In genomic region chr9:81686614-81687520, GRCh38 we compare ENCODE assay signal across 8 cellular contexts. TPM values are rescaled to one million over a fixed set of nuclear protein-coding genes. Genes with fewer than 3 reads are reported as not detected.
A peak's percentile ranks its signal among the peaks of the same experiment; 100 is the strongest.
DNase-seq lines count a peak whose midpoint lies in the region; ATAC-seq, FAIRE-seq and TF ChIP-seq lines count a peak whose summit lies in the region.

No MANE protein-coding gene starts in this region.

- WGBS in mammary epithelial cell (ENCODE audit: low coverage, missing lambda C conversion rate): 14% methylated on average over 19 of the region's 36 CpGs
- 6 to 7% (median 7%) methylated on average over 36 of the region's 36 CpGs for WGBS in psoas muscle, 3 donors

- in situ Hi-C loops in mammary epithelial cell (cut with MboI; ENCODE audit: low sequenced_read_pairs in 2 of 2): loop anchor here in 1 of 2 donors (10.0 kb wide), 1 partner anchor 162 kb away; no protein-coding TSS in a partner anchor

- FAIRE-seq in RCC 7860 (lab: Jason Lieb, UNC): peak; percentile 67

- H3K9ac ChIP-seq in mammary epithelial cell (ENCODE audit: insufficient read depth, low read length): peak overlapping the region; percentile 78

- peaks cover 68% of the 10 kb centered on the region for H3K79me2 ChIP-seq in mammary epithelial cell (ENCODE audit: insufficient read depth, low read length)

- H4K20me1 ChIP-seq in mammary epithelial cell (ENCODE audit: insufficient read depth, low read length): no peaks in the 10 kb centered on the region

- peak overlapping the region; percentile 78 for H2AFZ ChIP-seq in mammary epithelial cell (ENCODE audit: low read depth, low read length)

- peak overlapping the region; percentile 72 to 93 (median 88) for H3K4me3 ChIP-seq in mammary epithelial cell (replicated peaks in 1 of 3; ENCODE audit: insufficient read depth in 1 of 3, low read depth in 2 of 3, low read length in 3 of 3)
- peak overlapping the region; percentile 85 for H3K4me3 ChIP-seq in iPS-11a (ENCODE audit: low read depth, low read length)
- peak overlapping the region; percentile 86 for H3K4me3 ChIP-seq in psoas muscle

- TF ChIP-seq CTCF in mammary epithelial cell (conservative IDR thresholded peaks at IDR 0.05 in 1 of 2, IDR thresholded peaks at IDR 0.05 in 1 of 2; ENCODE audit: extremely low read depth in 1 of 2, insufficient read depth in 1 of 2, low read depth in 1 of 2, low read length in 2 of 2) (peak; percentile 35 to 66), psoas muscle (IDR thresholded peaks at IDR 0.05) (peak; percentile 71)

- H3K9me3 ChIP-seq in mammary epithelial cell (replicated peaks; ENCODE audit: insufficient read depth, low read length) (no peaks in the 10 kb centered on the region), psoas muscle (no peaks in the 10 kb centered on the region)

- DNase-seq in activated CD4-positive, alpha-beta T cell treated with anti-CD3 and anti-CD28 coated beads for 1 hour: peak; percentile 9
- DNase-seq in activated CD4-positive, alpha-beta T cell treated with anti-CD3 and anti-CD28 coated beads, Interleukin-2, amount 50 U/mL, for 4 hours: no peak
- DNase-seq in Kasumi-1 (lab: John Stamatoyannopoulos, UW): peak; percentile 77 to 81
- DNase-seq in RCC 7860 (ENCODE audit: low spot score): peak; percentile 82
- peak; percentile 73 for DNase-seq in mammary epithelial cell
- DNase-seq in psoas muscle: peak; percentile 78 to 89

- peak overlapping the region; percentile 65 for H3K27ac ChIP-seq in mammary epithelial cell (ENCODE audit: insufficient read depth, low read depth, low read length)
- H3K27ac ChIP-seq in psoas muscle: peak overlapping the region; percentile 79

- H3K27me3 ChIP-seq in mammary epithelial cell (ENCODE audit: insufficient read depth, low read length) (no peaks in the 10 kb centered on the region), psoas muscle (ENCODE audit: insufficient read depth in 3 of 3, low read length in 2 of 3) (no peaks in the 10 kb centered on the region)

- peak; percentile 44 to 61 (median 46) for ATAC-seq in psoas muscle
- ATAC-seq in GM21381 (IDR thresholded peaks at IDR 0.05; ENCODE audit: unreplicated experiment): no peak

- H3K4me2 ChIP-seq in mammary epithelial cell (ENCODE audit: insufficient read depth, low read depth, low read length): peak overlapping the region; percentile 95

- peaks cover 14% of the 10 kb centered on the region for H3K4me1 ChIP-seq in mammary epithelial cell (ENCODE audit: insufficient read depth, low read length)
- peaks cover 39% of the 10 kb centered on the region for H3K4me1 ChIP-seq in psoas muscle

- H3K36me3 ChIP-seq in mammary epithelial cell (ENCODE audit: insufficient read depth, low read length): no peaks in the 10 kb centered on the region
- H3K36me3 ChIP-seq in psoas muscle (ENCODE audit: insufficient read depth in 1 of 2, low read depth in 1 of 2): peaks cover 0 to 17% of the 10 kb centered on the region in 2 donors

- no TSS peak for BruUV-seq in mammary epithelial cell (replicated peaks; lab: Mats Ljungman, UMichigan)

- dilution Hi-C loops in mammary epithelial cell (cut with HindIII; ENCODE audit: low sequenced_read_pairs): loop anchor here (25.0 kb wide), 1 partner anchor 175 kb away; no protein-coding TSS in a partner anchor

- intact Hi-C loops in mammary epithelial cell (cut with micrococcal nuclease): loop anchor here (1.0 to 10.0 kb wide), 11 partner anchors 61 to 1274 kb away; no protein-coding TSS in a partner anchor
- intact Hi-C loops in psoas muscle (cut with DNase I): loop anchor here (1.0 to 10.0 kb wide), 9 partner anchors 65 to 920 kb away; no protein-coding TSS in a partner anchor

- CTCF ChIA-PET in mammary epithelial cell (lab: Charles Lee; ENCODE audit: low non-redundant PET): interaction anchor here (0.6 to 1.7 kb wide), 3 partner anchors 159 to 920 kb away, joined by 4 to 7 read pairs (median 5); no protein-coding TSS in a partner anchor

RNA-seq across cellular contexts. Expression of gene TLE1, which starts 2.5 kb away (rescaled TPM):
- total RNA-seq in mammary epithelial cell (10 to 100 TPM; 13.6 to 21.7 TPM), psoas muscle (10 to 100 TPM; 14.6 to 40.9 (median 35.7) TPM)
- polyA plus RNA-seq in mammary epithelial cell (18.3 TPM), psoas muscle (10 to 100 TPM; 16.0 to 46.7 (median 31.1) TPM)
- 20.7 TPM for polyA minus RNA-seq in mammary epithelial cell

Comparison
In these comparisons a context has a peak if more than half of its experiments do, and no peak if none do; other contexts are left out.
1. DNase-seq: peak in activated CD4-positive, alpha-beta T cell treated with anti-CD3 and anti-CD28 coated beads for 1 hour (single experiment), Kasumi-1 (2 of 2), RCC 7860 (single experiment), mammary epithelial cell (single experiment) and psoas muscle (2 of 2); none in activated CD4-positive, alpha-beta T cell treated with anti-CD3 and anti-CD28 coated beads, Interleukin-2, amount 50 U/mL, for 4 hours (0 of 2).
2. Peak in every context shown above with its lines, with median percentiles within 50 percentile points of each other: H3K4me3 ChIP-seq.